24 cellular contexts compared by ENCODE assay signal in the genomic region with DNA sequence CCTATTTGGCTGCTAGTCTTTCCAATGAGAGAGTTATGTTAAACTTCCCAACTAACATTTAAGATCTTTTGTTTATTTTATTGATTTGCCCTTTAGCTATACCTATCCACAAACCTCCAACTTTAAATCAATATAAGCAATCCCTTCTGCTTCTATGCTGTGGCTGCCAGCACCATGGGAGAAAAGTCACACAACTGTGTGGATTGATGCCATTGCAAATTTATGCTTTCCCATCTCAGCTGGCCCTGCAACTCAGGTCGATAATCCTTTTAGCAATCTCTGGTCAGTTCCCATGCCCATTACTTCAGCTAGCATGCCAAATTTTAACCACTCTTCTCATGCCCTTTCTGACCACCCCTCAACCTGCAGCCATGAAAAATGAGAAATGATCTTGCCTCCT.
DNase-seq lines count a peak whose midpoint lies in the region; ATAC-seq and TF ChIP-seq lines count a peak whose summit lies in the region.
"Had no signal": no experiment of that assay in that cellular context is flagged by ENCODE, and none has a peak within 500 bp of the region (broad histone marks: within the 10 kb centered on the region; RNA-seq: fewer than 3 reads in every experiment).

No MANE protein-coding gene starts in this region.

- POLR2A ChIA-PET in PC-3 (lab: Charles Lee; ENCODE audit: unreplicated experiment) = no interaction called here

- H3K4me3 Mint-ChIP-seq in neural progenitor cell = peak overlapping the region; percentile 36
- H3K4me3 Mint-ChIP-seq: activated T-cell treated with anti-CD3 and anti-CD28 coated beads, Interleukin-2, amount 50 U/mL, for 24 hours; immature natural killer cell had no signal

- WGBS in hepatocyte (ENCODE audit: low lambda C conversion rate, missing lambda C conversion rate) = 63% methylated on average over 1 of the region's 1 CpG
- 88 to 100% methylated on average over 1 of the region's 1 CpG for WGBS in GM23248 (ENCODE audit: low coverage in 1 of 2, low lambda C conversion rate in 2 of 2, missing lambda C conversion rate in 2 of 2), 2 experiments

- peaks cover 47% of the 10 kb centered on the region for H3K4me1 Mint-ChIP-seq in neural progenitor cell

- no peaks in the 10 kb centered on the region for H3K27me3 ChIP-seq in hepatocyte
- H3K27me3 ChIP-seq in neural progenitor cell = no peaks in the 10 kb centered on the region
- H3K27me3 ChIP-seq in PC-3 (ENCODE audit: low read length) = no peaks in the 10 kb centered on the region
- H3K27me3 ChIP-seq in GM23248 (replicated peaks; ENCODE audit: insufficient read depth) = no peaks in the 10 kb centered on the region
- H3K27me3 ChIP-seq: esophagus squamous epithelium, left lung had no signal

- CTCF ChIA-PET in PC-3 (lab: Charles Lee) = no interaction called here

- peaks cover 7% of the 10 kb centered on the region for H3K27me3 Mint-ChIP-seq in neural progenitor cell (ENCODE audit: insufficient read depth, low read depth)
- H3K27me3 Mint-ChIP-seq: activated T-cell treated with anti-CD3 and anti-CD28 coated beads, Interleukin-2, amount 50 U/mL, for 24 hours had no signal

- no peaks in the 10 kb centered on the region for H3K9me3 ChIP-seq in hepatocyte (ENCODE audit: low read depth)
- H3K9me3 ChIP-seq in neural progenitor cell (ENCODE audit: low read depth) = no peaks in the 10 kb centered on the region
- no peaks in the 10 kb centered on the region for H3K9me3 ChIP-seq in PC-3 (ENCODE audit: low read length)
- H3K9me3 ChIP-seq in mucosa of descending colon = no peaks in the 10 kb centered on the region
- no peaks in the 10 kb centered on the region for H3K9me3 ChIP-seq in GM23248 (ENCODE audit: low read depth)
- H3K9me3 ChIP-seq: esophagus squamous epithelium, left lung had no signal

- no peaks in the 10 kb centered on the region for H4K20me1 ChIP-seq in hepatocyte (ENCODE audit: insufficient read depth, poor library complexity, severe bottlenecking)
- H4K20me1 ChIP-seq in neural progenitor cell (ENCODE audit: low read depth) = no peaks in the 10 kb centered on the region
- H4K20me1 ChIP-seq in PC-3 (ENCODE audit: low read length) = no peaks in the 10 kb centered on the region
- H4K20me1 ChIP-seq in GM23248 (ENCODE audit: insufficient read depth) = no peaks in the 10 kb centered on the region

- intact Hi-C loops in PC-3 (cut with micrococcal nuclease) = no loop called here
- intact Hi-C loops in mucosa of descending colon (cut with DNase I, micrococcal nuclease) = no loop called here

- ATAC-seq in PC-3 = no peak
- no peak for ATAC-seq in mucosa of descending colon
- ATAC-seq: left lung had no signal

- H3K79me2 ChIP-seq in hepatocyte = no peaks in the 10 kb centered on the region
- H3K79me2 ChIP-seq in neural progenitor cell (ENCODE audit: low read depth) = no peaks in the 10 kb centered on the region
- no peaks in the 10 kb centered on the region for H3K79me2 ChIP-seq in PC-3 (ENCODE audit: low read length)
- no peaks in the 10 kb centered on the region for H3K79me2 ChIP-seq in GM23248 (ENCODE audit: insufficient read depth)

- H3K4me1 ChIP-seq in hepatocyte (ENCODE audit: insufficient read depth) = peaks cover 32% of the 10 kb centered on the region
- H3K4me1 ChIP-seq in neural progenitor cell = peaks cover 15% of the 10 kb centered on the region
- H3K4me1 ChIP-seq in PC-3 (ENCODE audit: insufficient read depth, low read length) = no peaks in the 10 kb centered on the region
- no peaks in the 10 kb centered on the region for H3K4me1 ChIP-seq in mucosa of descending colon (ENCODE audit: low read depth)
- peaks cover 32% of the 10 kb centered on the region for H3K4me1 ChIP-seq in GM23248 (ENCODE audit: insufficient read depth)

- peak; percentile 18 for DNase-seq in NCI-H146 (lab: John Stamatoyannopoulos, UW)
- DNase-seq in NCI-H146 treated with DMSO at 0.1 percent for 48 hours (lab: John Stamatoyannopoulos, UW; ENCODE audit: unreplicated experiment) = no peak
- no peak for DNase-seq in hepatocyte (ENCODE audit: low spot score)
- no peak for DNase-seq in neural progenitor cell (ENCODE audit: low spot score)
- no peak for DNase-seq in PC-3
- DNase-seq in mucosa of descending colon = no peak
- DNase-seq in GM23248 = no peak
- no peak for DNase-seq in COR-L47 (lab: John Stamatoyannopoulos, UW)
- DNase-seq: activated CD4-positive, alpha-beta T cell treated with anti-CD3 and anti-CD28 coated beads for 4 hours; activated CD8-positive, alpha-beta memory T cell treated with anti-CD3 and anti-CD28 coated beads for 24 hours; activated gamma-delta T cell treated with Interleukin-2 at 50 U/mL for 16 hours; activated T-cell treated with anti-CD3 and anti-CD28 coated beads, Interleukin-2, amount 50 U/mL, for 24 hours; AML-193; DND-41; esophagus squamous epithelium; hippocampal formation; immature natural killer cell; left lung; NCI-H1048; NCI-H2029; occipital lobe had no signal

- in situ Hi-C loops in GM23248 (cut with MboI) = no loop called here

- H3K36me3 Mint-ChIP-seq in neural progenitor cell = no peaks in the 10 kb centered on the region
- H3K36me3 Mint-ChIP-seq: immature natural killer cell had no signal

- H3K27ac ChIP-seq in hepatocyte = peak overlapping the region; percentile 89
- no peak overlapping the region for H3K27ac ChIP-seq in neural progenitor cell
- H3K27ac ChIP-seq in PC-3 (ENCODE audit: low read length) = no peak overlapping the region
- no peak overlapping the region for H3K27ac ChIP-seq in GM23248
- H3K27ac ChIP-seq: 22Rv1, coronary artery, esophagus squamous epithelium, left lung had no signal

- BruUV-seq in PC-3 (replicated peaks; lab: Mats Ljungman, UMichigan) = no TSS peak

- H3K9me3 Mint-ChIP-seq in neural progenitor cell = no peaks in the 10 kb centered on the region
- H3K9me3 Mint-ChIP-seq: activated T-cell treated with anti-CD3 and anti-CD28 coated beads, Interleukin-2, amount 50 U/mL, for 24 hours; immature natural killer cell had no signal

- TF ChIP-seq CTCF in hepatocyte (IDR thresholded peaks at IDR 0.05; ENCODE audit: poor library complexity) (no peak), neural progenitor cell (IDR thresholded peaks at IDR 0.05) (no peak), PC-3 (conservative IDR thresholded peaks at IDR 0.05; ENCODE audit: low read depth, low read length) (no peak), mucosa of descending colon (IDR thresholded peaks at IDR 0.05) (no peak)

- H3K27ac Mint-ChIP-seq in neural progenitor cell = peak overlapping the region; percentile 94
- H3K27ac Mint-ChIP-seq: activated T-cell treated with anti-CD3 and anti-CD28 coated beads, Interleukin-2, amount 50 U/mL, for 24 hours; immature natural killer cell had no signal

- H3K36me3 ChIP-seq in hepatocyte (replicated peaks; ENCODE audit: insufficient read depth, low read depth) = no peaks in the 10 kb centered on the region
- H3K36me3 ChIP-seq in neural progenitor cell = no peaks in the 10 kb centered on the region
- H3K36me3 ChIP-seq in PC-3 (ENCODE audit: low read depth, low read length) = no peaks in the 10 kb centered on the region
- H3K36me3 ChIP-seq in mucosa of descending colon (ENCODE audit: low read depth) = no peaks in the 10 kb centered on the region
- no peaks in the 10 kb centered on the region for H3K36me3 ChIP-seq in GM23248 (ENCODE audit: low read depth)
- H3K36me3 ChIP-seq: esophagus squamous epithelium, left lung had no signal

- H3K9ac ChIP-seq in neural progenitor cell (no peak overlapping the region), PC-3 (ENCODE audit: low read length) (no peak overlapping the region), GM23248 (no peak overlapping the region)

- H3F3A ChIP-seq in neural progenitor cell (ENCODE audit: low read depth) (no peaks in the 10 kb centered on the region), PC-3 (ENCODE audit: low read length, unreplicated experiment) (no peaks in the 10 kb centered on the region), GM23248 (ENCODE audit: insufficient read depth) (peaks cover 28% of the 10 kb centered on the region)

- no peak overlapping the region for H2AFZ ChIP-seq in hepatocyte
- peak overlapping the region; percentile 23 for H2AFZ ChIP-seq in neural progenitor cell (replicated peaks)
- no peak overlapping the region for H2AFZ ChIP-seq in PC-3 (ENCODE audit: low read length)
- H2AFZ ChIP-seq in GM23248 = no peak overlapping the region

- H3K4me3 ChIP-seq in hepatocyte = no peak overlapping the region
- H3K4me3 ChIP-seq in neural progenitor cell = no peak overlapping the region
- H3K4me3 ChIP-seq in PC-3 (ENCODE audit: low read length) = no peak overlapping the region
- H3K4me3 ChIP-seq in mucosa of descending colon = no peak overlapping the region
- no peak overlapping the region for H3K4me3 ChIP-seq in GM23248
- H3K4me3 ChIP-seq: coronary artery, esophagus squamous epithelium, GM12878, left lung had no signal

- H3K9me2 ChIP-seq in hepatocyte (replicated peaks; ENCODE audit: insufficient read depth) = no peaks in the 10 kb centered on the region
- no peaks in the 10 kb centered on the region for H3K9me2 ChIP-seq in PC-3 (replicated peaks; ENCODE audit: low read length)
- H3K9me2 ChIP-seq in GM23248 (ENCODE audit: insufficient read depth) = no peaks in the 10 kb centered on the region

- H3K4me2 ChIP-seq in hepatocyte (no peak overlapping the region), neural progenitor cell (no peak overlapping the region), PC-3 (ENCODE audit: low read length) (no peak overlapping the region), GM23248 (ENCODE audit: unreplicated experiment) (no peak overlapping the region)
